8 cellular contexts compared by ENCODE assay signal in the genomic region with DNA sequence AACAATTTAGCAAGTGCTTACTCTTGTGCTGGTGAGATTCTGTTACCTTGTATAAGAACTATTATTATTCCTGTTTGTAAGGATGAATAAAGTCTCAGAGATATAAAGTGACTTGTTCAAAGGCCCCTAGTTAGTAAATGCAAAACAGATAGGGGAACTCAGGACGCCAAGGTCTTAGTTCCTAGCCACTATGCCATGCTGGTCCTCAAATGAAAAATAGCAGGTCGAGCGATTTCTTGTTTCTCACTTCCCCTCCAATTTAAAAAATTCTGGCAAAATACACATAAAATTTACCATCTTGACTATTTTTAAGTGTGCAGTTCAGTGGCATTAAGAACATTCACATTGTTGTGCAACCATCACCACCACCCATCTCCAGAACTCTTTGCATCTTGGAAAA. TPM values are rescaled to one million over a fixed set of nuclear protein-coding genes. Genes with fewer than 3 reads are reported as not detected.
A peak's percentile ranks its signal among the peaks of the same experiment; 100 is the strongest.
DNase-seq lines count a peak whose midpoint lies in the region; TF ChIP-seq lines count a peak whose summit lies in the region.

No MANE protein-coding gene starts in this region.

- peaks cover 0 to 9% of the 10 kb centered on the region in 2 donors for H3K4me1 ChIP-seq in ascending aorta
- peaks cover 9% of the 10 kb centered on the region for H3K4me1 ChIP-seq in mesodermal cell (ENCODE audit: control insufficient read depth, insufficient read depth, low read length, poor library complexity, severe bottlenecking)

- H3K36me3 ChIP-seq in ascending aorta (no peaks in the 10 kb centered on the region), mesodermal cell (ENCODE audit: control insufficient read depth, insufficient read depth, low read length) (peaks cover 23% of the 10 kb centered on the region)

- DNase-seq in HL-60 (ENCODE audit: low read depth in 1 of 2, low spot score in 1 of 2) = no peak
- DNase-seq in ascending aorta (ENCODE audit: low spot score in 2 of 2) = no peak
- no peak for DNase-seq in NCI-H1694 treated with DMSO at 0.1 percent for 48 hours (lab: John Stamatoyannopoulos, UW)
- DNase-seq in activated gamma-delta T cell (lab: John Stamatoyannopoulos, UW) = no peak
- DNase-seq in cerebellar nuclear complex (lab: John Stamatoyannopoulos, UW) = no peak
- no peak for DNase-seq in stimulated activated naive CD4-positive, alpha-beta T cell (lab: John Stamatoyannopoulos, UW)

- peak overlapping the region; percentile 80 for H3K27ac ChIP-seq in 22Rv1
- peak overlapping the region; percentile 82 for H3K27ac ChIP-seq in HL-60 (replicated peaks)
- H3K27ac ChIP-seq in ascending aorta = no peak overlapping the region
- no peak overlapping the region for H3K27ac ChIP-seq in mesodermal cell (ENCODE audit: low read depth, low read length, severe bottlenecking)

- no peaks in the 10 kb centered on the region for H3K27me3 ChIP-seq in HL-60 (ENCODE audit: insufficient read depth, poor library complexity, severe bottlenecking)
- no peaks in the 10 kb centered on the region for H3K27me3 ChIP-seq in ascending aorta

- 77 to 89% methylated on average over 3 of the region's 3 CpGs for WGBS in mesodermal cell (ENCODE audit: insufficient coverage in 2 of 2), 2 experiments

- H3K4me3 ChIP-seq in HL-60 (replicated peaks; ENCODE audit: insufficient read depth, low read length) = peak overlapping the region; percentile 77
- peak overlapping the region; percentile 79 to 91 for H3K4me3 ChIP-seq in ascending aorta
- H3K4me3 ChIP-seq in mesodermal cell (ENCODE audit: extremely low read depth, insufficient read depth, low read length, poor library complexity, severe bottlenecking) = peak overlapping the region; percentile 90

- TF ChIP-seq CTCF in 22Rv1 (IDR thresholded peaks at IDR 0.05) (no peak), HL-60 (IDR thresholded peaks at IDR 0.05; ENCODE audit: insufficient read depth, low read length) (no peak), ascending aorta (IDR thresholded peaks at IDR 0.05) (no peak)

- H3K9me3 ChIP-seq in ascending aorta (no peaks in the 10 kb centered on the region), mesodermal cell (ENCODE audit: control insufficient read depth, low read length) (no peaks in the 10 kb centered on the region)

- intact Hi-C loops in ascending aorta (cut with DNase I) = no loop called here

RNA-seq across cellular contexts. Expression of gene TECR, which starts 1.1 kb away (rescaled TPM):
- total RNA-seq in ascending aorta = 88.7 TPM
- 115 TPM for polyA plus RNA-seq in mesodermal cell (2013, experiment 1 of 2)
- polyA plus RNA-seq in mesodermal cell (2013, experiment 2 of 2) = 102 TPM

RNA-seq across cellular contexts. Expression of gene DNAJB1, which starts 12.3 kb away (rescaled TPM):
- total RNA-seq in ascending aorta = 73.8 TPM
- polyA plus RNA-seq in mesodermal cell (2013, experiment 1 of 2) = 56.7 TPM
- 53.9 TPM for polyA plus RNA-seq in mesodermal cell (2013, experiment 2 of 2)

RNA-seq across cellular contexts. Expression of gene GIPC1, which starts 34.6 kb away (rescaled TPM):
- total RNA-seq in ascending aorta = 123 TPM
- polyA plus RNA-seq in mesodermal cell (2013, experiment 1 of 2) = 71.0 TPM
- 65.0 TPM for polyA plus RNA-seq in mesodermal cell (2013, experiment 2 of 2)

RNA-seq across cellular contexts. Expression of gene NDUFB7, which starts 41.4 kb away (rescaled TPM):
- 612 TPM for total RNA-seq in ascending aorta
- polyA plus RNA-seq in mesodermal cell (2013, experiment 1 of 2) = 137 TPM
- polyA plus RNA-seq in mesodermal cell (2013, experiment 2 of 2) = 115 TPM

RNA-seq across cellular contexts. Expression of gene CLEC17A, which starts 52.4 kb away (rescaled TPM):
- total RNA-seq in ascending aorta = not detected
- not detected for polyA plus RNA-seq in mesodermal cell (2013, experiment 1 of 2)
- polyA plus RNA-seq in mesodermal cell (2013, experiment 2 of 2) = not detected

Comparison
In these comparisons a context has a peak if more than half of its experiments do, and no peak if none do; other contexts are left out.
1. H3K27ac ChIP-seq: peak in 22Rv1 (single experiment) and HL-60 (single experiment); none in ascending aorta (0 of 2) and mesodermal cell (single experiment).
2. Peak in every context shown above with its lines, with median percentiles within 50 percentile points of each other: H3K4me3 ChIP-seq.